In the genomic region with DNA sequence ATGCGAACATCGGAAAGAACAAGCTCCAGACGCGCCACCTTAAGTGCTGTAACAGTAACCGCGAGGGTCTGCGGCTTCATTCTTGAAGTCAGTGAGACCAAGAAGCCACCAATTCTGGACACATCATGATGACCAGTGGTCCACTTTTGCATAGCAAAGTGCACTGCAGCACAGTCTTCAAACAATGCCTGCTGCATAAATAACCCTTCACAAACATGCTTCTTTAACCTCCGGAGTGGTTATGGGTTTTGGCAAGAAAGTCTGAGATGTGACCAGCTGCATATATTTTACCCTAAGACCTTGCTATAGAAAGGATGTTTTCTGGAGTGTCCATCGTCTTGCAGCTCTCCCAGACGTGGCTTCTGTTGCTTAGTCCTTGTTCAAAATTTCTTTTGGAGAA, we compare ENCODE assay signal across 33 cellular contexts. TPM values are rescaled to one million over a fixed set of nuclear protein-coding genes. Genes with fewer than 3 reads are reported as not detected.
"Had no signal": no experiment of that assay in that cellular context is flagged by ENCODE, and none has a peak within 500 bp of the region (broad histone marks: within the 10 kb centered on the region; RNA-seq: fewer than 3 reads in every experiment).

No MANE protein-coding gene starts in this region.

- H3K9me3 Mint-ChIP-seq: activated naive CD4-positive, alpha-beta T cell treated with anti-CD3 and anti-CD28 coated beads, Interleukin-2, amount 50 U/mL, for 24 hours; activated T-cell treated with anti-CD3 and anti-CD28 coated beads, Interleukin-2, amount 50 U/mL, for 24 hours had no signal

- DNase-seq: activated CD4-positive, alpha-beta T cell treated with anti-CD3 and anti-CD28 coated beads for 1 hour; activated CD4-positive, alpha-beta T cell treated with anti-CD3 and anti-CD28 coated beads for 48 hours; activated CD4-positive, alpha-beta T cell treated with anti-CD3 and anti-CD28 coated beads, Interleukin-2, amount 50 U/mL, for 48 hours; activated CD4-positive, CD25-positive, alpha-beta regulatory T cell; activated naive CD8-positive, alpha-beta T cell treated with anti-CD3 and anti-CD28 coated beads, Interleukin-2, amount 10 ng/mL, durations not matched to agents 7 days and 5 days; activated T-cell treated with anti-CD3 and anti-CD28 coated beads, Interleukin-2, amount 50 U/mL, for 24 hours; body of pancreas; caudate nucleus; Kasumi-1; KG1; MM.1S; MV-4-11; NCI-H1092; NCI-H1436 treated with DMSO at 0.1 percent for 48 hours; NCI-H1694 treated with DMSO at 0.1 percent for 48 hours; NCI-H2029; NCI-H345; NCI-H524 treated with DMSO at 0.1 percent for 48 hours; SHP77; SJCRH30; T1000; WERI-Rb-1 had no signal

- H3K27ac Mint-ChIP-seq: activated naive CD4-positive, alpha-beta T cell treated with anti-CD3 and anti-CD28 coated beads, Interleukin-2, amount 50 U/mL, for 24 hours; activated naive CD8-positive, alpha-beta T cell treated with anti-CD3 and anti-CD28 coated beads, Interleukin-2, amount 10 ng/mL, durations not matched to agents 7 days and 5 days; activated T-cell treated with anti-CD3 and anti-CD28 coated beads, Interleukin-2, amount 50 U/mL, for 24 hours; IgD-negative memory B cell had no signal

- ATAC-seq: body of pancreas, Panc1 had no signal

- H3K36me3 Mint-ChIP-seq: activated naive CD4-positive, alpha-beta T cell treated with anti-CD3 and anti-CD28 coated beads, Interleukin-2, amount 50 U/mL, for 24 hours; activated naive CD8-positive, alpha-beta T cell treated with anti-CD3 and anti-CD28 coated beads, Interleukin-2, amount 10 ng/mL, durations not matched to agents 7 days and 5 days; IgD-negative memory B cell had no signal

- H3K4me3 Mint-ChIP-seq: activated naive CD4-positive, alpha-beta T cell treated with anti-CD3 and anti-CD28 coated beads, Interleukin-2, amount 50 U/mL, for 24 hours; activated naive CD8-positive, alpha-beta T cell treated with anti-CD3 and anti-CD28 coated beads, Interleukin-2, amount 10 ng/mL, durations not matched to agents 7 days and 5 days; activated T-cell treated with anti-CD3 and anti-CD28 coated beads, Interleukin-2, amount 50 U/mL, for 24 hours; IgD-negative memory B cell had no signal

RNA-seq across cellular contexts. Expression of gene MUC22, which starts 8.8 kb away (rescaled TPM):
- total RNA-seq: activated CD8-positive, alpha-beta memory T cell treated with anti-CD3 and anti-CD28 coated beads for 36 hours; activated naive CD8-positive, alpha-beta T cell treated with anti-CD3 and anti-CD28 coated beads, Interleukin-2, amount 10 ng/mL, durations not matched to agents 7 days and 5 days; body of pancreas; cerebellum; NCI-H460; RPMI7951; SJCRH30; T-helper 1 cell treated with Interleukin-12 subunit alpha and Interleukin-12 subunit beta and Interleukin-4 antibody, amounts not matched to agents 30 ng/mL and 1 ng/mL, for 36 hours; T-helper 2 cell treated with Interferon-gamma antibody and Interleukin-4, amounts not matched to agents 100 ng/mL and 5 ng/mL, for 36 hours had no signal
- polyA plus RNA-seq: adipose tissue, IgD-negative memory B cell had no signal

RNA-seq across cellular contexts. Expression of gene MUC21, which starts 18.0 kb away (rescaled TPM):
- total RNA-seq: activated CD8-positive, alpha-beta memory T cell treated with anti-CD3 and anti-CD28 coated beads for 36 hours; activated naive CD8-positive, alpha-beta T cell treated with anti-CD3 and anti-CD28 coated beads, Interleukin-2, amount 10 ng/mL, durations not matched to agents 7 days and 5 days; astrocyte; body of pancreas; cerebellum; NCI-H460; RPMI7951; SJCRH30; T-helper 1 cell treated with Interleukin-12 subunit alpha and Interleukin-12 subunit beta and Interleukin-4 antibody, amounts not matched to agents 30 ng/mL and 1 ng/mL, for 36 hours; T-helper 2 cell treated with Interferon-gamma antibody and Interleukin-4, amounts not matched to agents 100 ng/mL and 5 ng/mL, for 36 hours had no signal
- polyA plus RNA-seq: IgD-negative memory B cell had no signal
